ENCODE assay signal across 1 cellular context in the genomic region with DNA sequence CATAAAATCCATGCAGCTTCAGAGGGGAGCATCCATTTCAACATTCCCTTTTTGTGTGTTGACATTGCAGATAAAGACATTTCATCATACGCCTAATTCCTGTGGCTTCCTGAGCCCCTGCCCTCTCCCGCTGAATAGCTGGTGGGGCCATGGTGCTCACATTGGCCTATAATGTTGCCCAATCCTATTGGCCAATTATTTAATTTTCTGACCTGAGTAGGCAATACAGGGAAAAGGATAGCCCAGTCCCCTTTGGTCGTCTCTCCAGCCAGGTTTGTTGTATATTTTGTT.
A peak's percentile ranks its signal among the peaks of the same experiment; 100 is the strongest.
TF ChIP-seq lines count a peak whose summit lies in the region.

No MANE protein-coding gene starts in this region.

TF ChIP-seq in HepG2, 621 proteins besides CTCF, POLR2A, EP300 and RAD21 (continued from another document and continues in another):
- 0 out of 2 replicates have a peak, but pooled peaks have one; percentile 18 for TF ChIP-seq ELF3 (CRISPR knock-in tag; IDR thresholded peaks at IDR 0.05)
- TF ChIP-seq, protein P1, sequence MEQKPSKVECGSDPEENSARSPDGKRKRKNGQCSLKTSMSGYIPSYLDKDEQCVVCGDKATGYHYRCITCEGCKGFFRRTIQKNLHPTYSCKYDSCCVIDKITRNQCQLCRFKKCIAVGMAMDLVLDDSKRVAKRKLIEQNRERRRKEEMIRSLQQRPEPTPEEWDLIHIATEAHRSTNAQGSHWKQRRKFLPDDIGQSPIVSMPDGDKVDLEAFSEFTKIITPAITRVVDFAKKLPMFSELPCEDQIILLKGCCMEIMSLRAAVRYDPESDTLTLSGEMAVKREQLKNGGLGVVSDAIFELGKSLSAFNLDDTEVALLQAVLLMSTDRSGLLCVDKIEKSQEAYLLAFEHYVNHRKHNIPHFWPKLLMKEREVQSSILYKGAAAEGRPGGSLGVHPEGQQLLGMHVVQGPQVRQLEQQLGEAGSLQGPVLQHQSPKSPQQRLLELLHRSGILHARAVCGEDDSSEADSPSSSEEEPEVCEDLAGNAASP (CRISPR knock-in tag; IDR thresholded peaks at IDR 0.05; ENCODE audit: borderline replicate concordance): peak; percentile 94
- TF ChIP-seq ZEB1 (IDR thresholded peaks at IDR 0.05; ENCODE audit: insufficient replicate concordance, low read depth): peak; percentile 67
- TF ChIP-seq FOXP1 (IDR thresholded peaks at IDR 0.05): no peak
- TF ChIP-seq FOXP1 (CRISPR knock-in tag; IDR thresholded peaks at IDR 0.05): peak; percentile 68; the same call in 1 of the 2 replicates
- TF ChIP-seq HNF4A (CRISPR knock-in tag; IDR thresholded peaks at IDR 0.05): peak; percentile 79
- TF ChIP-seq CBFB (CRISPR knock-in tag; IDR thresholded peaks at IDR 0.05): peak; percentile 99
- peak; percentile 67; the same call in 1 of the 2 replicates for TF ChIP-seq THAP11 (CRISPR knock-in tag; IDR thresholded peaks at IDR 0.05)
- TF ChIP-seq YY1 (IDR thresholded peaks at IDR 0.05; ENCODE audit: insufficient read depth, insufficient replicate concordance, low read depth, low read length): no peak
- peak; percentile 79 for TF ChIP-seq RARA (CRISPR knock-in tag; IDR thresholded peaks at IDR 0.05)
- TF ChIP-seq CREB1 (IDR thresholded peaks at IDR 0.05): no peak
- peak; percentile 55 for TF ChIP-seq CREB1 (CRISPR knock-in tag; IDR thresholded peaks at IDR 0.05)
- TF ChIP-seq, protein P2, sequence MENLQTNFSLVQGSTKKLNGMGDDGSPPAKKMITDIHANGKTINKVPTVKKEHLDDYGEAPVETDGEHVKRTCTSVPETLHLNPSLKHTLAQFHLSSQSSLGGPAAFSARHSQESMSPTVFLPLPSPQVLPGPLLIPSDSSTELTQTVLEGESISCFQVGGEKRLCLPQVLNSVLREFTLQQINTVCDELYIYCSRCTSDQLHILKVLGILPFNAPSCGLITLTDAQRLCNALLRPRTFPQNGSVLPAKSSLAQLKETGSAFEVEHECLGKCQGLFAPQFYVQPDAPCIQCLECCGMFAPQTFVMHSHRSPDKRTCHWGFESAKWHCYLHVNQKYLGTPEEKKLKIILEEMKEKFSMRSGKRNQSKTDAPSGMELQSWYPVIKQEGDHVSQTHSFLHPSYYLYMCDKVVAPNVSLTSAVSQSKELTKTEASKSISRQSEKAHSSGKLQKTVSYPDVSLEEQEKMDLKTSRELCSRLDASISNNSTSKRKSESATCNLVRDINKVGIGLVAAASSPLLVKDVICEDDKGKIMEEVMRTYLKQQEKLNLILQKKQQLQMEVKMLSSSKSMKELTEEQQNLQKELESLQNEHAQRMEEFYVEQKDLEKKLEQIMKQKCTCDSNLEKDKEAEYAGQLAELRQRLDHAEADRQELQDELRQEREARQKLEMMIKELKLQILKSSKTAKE (CRISPR knock-in tag; IDR thresholded peaks at IDR 0.05; ENCODE audit: borderline replicate concordance): peak; percentile 47; the same call in 1 of the 2 replicates
- no peak for TF ChIP-seq TBP (CRISPR knock-in tag; IDR thresholded peaks at IDR 0.05)
- TF ChIP-seq, protein P3, sequence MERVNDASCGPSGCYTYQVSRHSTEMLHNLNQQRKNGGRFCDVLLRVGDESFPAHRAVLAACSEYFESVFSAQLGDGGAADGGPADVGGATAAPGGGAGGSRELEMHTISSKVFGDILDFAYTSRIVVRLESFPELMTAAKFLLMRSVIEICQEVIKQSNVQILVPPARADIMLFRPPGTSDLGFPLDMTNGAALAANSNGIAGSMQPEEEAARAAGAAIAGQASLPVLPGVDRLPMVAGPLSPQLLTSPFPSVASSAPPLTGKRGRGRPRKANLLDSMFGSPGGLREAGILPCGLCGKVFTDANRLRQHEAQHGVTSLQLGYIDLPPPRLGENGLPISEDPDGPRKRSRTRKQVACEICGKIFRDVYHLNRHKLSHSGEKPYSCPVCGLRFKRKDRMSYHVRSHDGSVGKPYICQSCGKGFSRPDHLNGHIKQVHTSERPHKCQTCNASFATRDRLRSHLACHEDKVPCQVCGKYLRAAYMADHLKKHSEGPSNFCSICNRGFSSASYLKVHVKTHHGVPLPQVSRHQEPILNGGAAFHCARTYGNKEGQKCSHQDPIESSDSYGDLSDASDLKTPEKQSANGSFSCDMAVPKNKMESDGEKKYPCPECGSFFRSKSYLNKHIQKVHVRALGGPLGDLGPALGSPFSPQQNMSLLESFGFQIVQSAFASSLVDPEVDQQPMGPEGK (CRISPR knock-in tag; IDR thresholded peaks at IDR 0.05): peak; percentile 94
- peak; percentile 97 for TF ChIP-seq NR2F6 (IDR thresholded peaks at IDR 0.05)
- TF ChIP-seq NR2F6 (CRISPR knock-in tag; IDR thresholded peaks at IDR 0.05): peak; percentile 93
- TF ChIP-seq, protein P4, sequence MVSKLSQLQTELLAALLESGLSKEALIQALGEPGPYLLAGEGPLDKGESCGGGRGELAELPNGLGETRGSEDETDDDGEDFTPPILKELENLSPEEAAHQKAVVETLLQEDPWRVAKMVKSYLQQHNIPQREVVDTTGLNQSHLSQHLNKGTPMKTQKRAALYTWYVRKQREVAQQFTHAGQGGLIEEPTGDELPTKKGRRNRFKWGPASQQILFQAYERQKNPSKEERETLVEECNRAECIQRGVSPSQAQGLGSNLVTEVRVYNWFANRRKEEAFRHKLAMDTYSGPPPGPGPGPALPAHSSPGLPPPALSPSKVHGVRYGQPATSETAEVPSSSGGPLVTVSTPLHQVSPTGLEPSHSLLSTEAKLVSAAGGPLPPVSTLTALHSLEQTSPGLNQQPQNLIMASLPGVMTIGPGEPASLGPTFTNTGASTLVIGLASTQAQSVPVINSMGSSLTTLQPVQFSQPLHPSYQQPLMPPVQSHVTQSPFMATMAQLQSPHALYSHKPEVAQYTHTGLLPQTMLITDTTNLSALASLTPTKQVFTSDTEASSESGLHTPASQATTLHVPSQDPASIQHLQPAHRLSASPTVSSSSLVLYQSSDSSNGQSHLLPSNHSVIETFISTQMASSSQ (IDR thresholded peaks at IDR 0.05; ENCODE audit: low read depth): no peak
- TF ChIP-seq, protein P4 (CRISPR knock-in tag; IDR thresholded peaks at IDR 0.05; ENCODE audit: borderline replicate concordance): peak; percentile 87
- TF ChIP-seq SIX1 (CRISPR knock-in tag; IDR thresholded peaks at IDR 0.05; ENCODE audit: borderline replicate concordance): peak; percentile 60; the same call in 1 of the 2 replicates
- TF ChIP-seq SIX4 (CRISPR knock-in tag; IDR thresholded peaks at IDR 0.05): peak; percentile 67; the same call in 1 of the 2 replicates
- no peak for TF ChIP-seq FOXC1 (CRISPR knock-in tag; IDR thresholded peaks at IDR 0.05; ENCODE audit: borderline replicate concordance)
- TF ChIP-seq, protein P5, sequence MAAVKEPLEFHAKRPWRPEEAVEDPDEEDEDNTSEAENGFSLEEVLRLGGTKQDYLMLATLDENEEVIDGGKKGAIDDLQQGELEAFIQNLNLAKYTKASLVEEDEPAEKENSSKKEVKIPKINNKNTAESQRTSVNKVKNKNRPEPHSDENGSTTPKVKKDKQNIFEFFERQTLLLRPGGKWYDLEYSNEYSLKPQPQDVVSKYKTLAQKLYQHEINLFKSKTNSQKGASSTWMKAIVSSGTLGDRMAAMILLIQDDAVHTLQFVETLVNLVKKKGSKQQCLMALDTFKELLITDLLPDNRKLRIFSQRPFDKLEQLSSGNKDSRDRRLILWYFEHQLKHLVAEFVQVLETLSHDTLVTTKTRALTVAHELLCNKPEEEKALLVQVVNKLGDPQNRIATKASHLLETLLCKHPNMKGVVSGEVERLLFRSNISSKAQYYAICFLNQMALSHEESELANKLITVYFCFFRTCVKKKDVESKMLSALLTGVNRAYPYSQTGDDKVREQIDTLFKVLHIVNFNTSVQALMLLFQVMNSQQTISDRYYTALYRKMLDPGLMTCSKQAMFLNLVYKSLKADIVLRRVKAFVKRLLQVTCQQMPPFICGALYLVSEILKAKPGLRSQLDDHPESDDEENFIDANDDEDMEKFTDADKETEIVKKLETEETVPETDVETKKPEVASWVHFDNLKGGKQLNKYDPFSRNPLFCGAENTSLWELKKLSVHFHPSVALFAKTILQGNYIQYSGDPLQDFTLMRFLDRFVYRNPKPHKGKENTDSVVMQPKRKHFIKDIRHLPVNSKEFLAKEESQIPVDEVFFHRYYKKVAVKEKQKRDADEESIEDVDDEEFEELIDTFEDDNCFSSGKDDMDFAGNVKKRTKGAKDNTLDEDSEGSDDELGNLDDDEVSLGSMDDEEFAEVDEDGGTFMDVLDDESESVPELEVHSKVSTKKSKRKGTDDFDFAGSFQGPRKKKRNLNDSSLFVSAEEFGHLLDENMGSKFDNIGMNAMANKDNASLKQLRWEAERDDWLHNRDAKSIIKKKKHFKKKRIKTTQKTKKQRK (IDR thresholded peaks at IDR 0.05; ENCODE audit: low read length): no peak
- peak; percentile 92 for TF ChIP-seq CEBPB (IDR thresholded peaks at IDR 0.05; ENCODE audit: borderline replicate concordance, low read depth, low read length)
- 0 out of 2 replicates have a peak, but pooled peaks have one; percentile 64 for TF ChIP-seq STAT5B (CRISPR knock-in tag; IDR thresholded peaks at IDR 0.05)
- 0 out of 2 replicates have a peak, but pooled peaks have one; percentile 47 for TF ChIP-seq ZNF614 (CRISPR knock-in tag; IDR thresholded peaks at IDR 0.05; ENCODE audit: borderline replicate concordance)
- TF ChIP-seq, protein P6, sequence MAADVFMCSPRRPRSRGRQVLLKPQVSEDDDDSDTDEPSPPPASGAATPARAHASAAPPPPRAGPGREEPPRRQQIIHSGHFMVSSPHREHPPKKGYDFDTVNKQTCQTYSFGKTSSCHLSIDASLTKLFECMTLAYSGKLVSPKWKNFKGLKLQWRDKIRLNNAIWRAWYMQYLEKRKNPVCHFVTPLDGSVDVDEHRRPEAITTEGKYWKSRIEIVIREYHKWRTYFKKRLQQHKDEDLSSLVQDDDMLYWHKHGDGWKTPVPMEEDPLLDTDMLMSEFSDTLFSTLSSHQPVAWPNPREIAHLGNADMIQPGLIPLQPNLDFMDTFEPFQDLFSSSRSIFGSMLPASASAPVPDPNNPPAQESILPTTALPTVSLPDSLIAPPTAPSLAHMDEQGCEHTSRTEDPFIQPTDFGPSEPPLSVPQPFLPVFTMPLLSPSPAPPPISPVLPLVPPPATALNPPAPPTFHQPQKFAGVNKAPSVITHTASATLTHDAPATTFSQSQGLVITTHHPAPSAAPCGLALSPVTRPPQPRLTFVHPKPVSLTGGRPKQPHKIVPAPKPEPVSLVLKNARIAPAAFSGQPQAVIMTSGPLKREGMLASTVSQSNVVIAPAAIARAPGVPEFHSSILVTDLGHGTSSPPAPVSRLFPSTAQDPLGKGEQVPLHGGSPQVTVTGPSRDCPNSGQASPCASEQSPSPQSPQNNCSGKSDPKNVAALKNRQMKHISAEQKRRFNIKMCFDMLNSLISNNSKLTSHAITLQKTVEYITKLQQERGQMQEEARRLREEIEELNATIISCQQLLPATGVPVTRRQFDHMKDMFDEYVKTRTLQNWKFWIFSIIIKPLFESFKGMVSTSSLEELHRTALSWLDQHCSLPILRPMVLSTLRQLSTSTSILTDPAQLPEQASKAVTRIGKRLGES (CRISPR knock-in tag; IDR thresholded peaks at IDR 0.05; ENCODE audit: borderline replicate concordance): no peak
- peak; percentile 90 for TF ChIP-seq FOSL2 (CRISPR knock-in tag; IDR thresholded peaks at IDR 0.05)
- TF ChIP-seq, protein P7, sequence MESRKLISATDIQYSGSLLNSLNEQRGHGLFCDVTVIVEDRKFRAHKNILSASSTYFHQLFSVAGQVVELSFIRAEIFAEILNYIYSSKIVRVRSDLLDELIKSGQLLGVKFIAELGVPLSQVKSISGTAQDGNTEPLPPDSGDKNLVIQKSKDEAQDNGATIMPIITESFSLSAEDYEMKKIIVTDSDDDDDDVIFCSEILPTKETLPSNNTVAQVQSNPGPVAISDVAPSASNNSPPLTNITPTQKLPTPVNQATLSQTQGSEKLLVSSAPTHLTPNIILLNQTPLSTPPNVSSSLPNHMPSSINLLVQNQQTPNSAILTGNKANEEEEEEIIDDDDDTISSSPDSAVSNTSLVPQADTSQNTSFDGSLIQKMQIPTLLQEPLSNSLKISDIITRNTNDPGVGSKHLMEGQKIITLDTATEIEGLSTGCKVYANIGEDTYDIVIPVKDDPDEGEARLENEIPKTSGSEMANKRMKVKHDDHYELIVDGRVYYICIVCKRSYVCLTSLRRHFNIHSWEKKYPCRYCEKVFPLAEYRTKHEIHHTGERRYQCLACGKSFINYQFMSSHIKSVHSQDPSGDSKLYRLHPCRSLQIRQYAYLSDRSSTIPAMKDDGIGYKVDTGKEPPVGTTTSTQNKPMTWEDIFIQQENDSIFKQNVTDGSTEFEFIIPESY (CRISPR knock-in tag; IDR thresholded peaks at IDR 0.05): peak; percentile 47; the same call in 1 of the 2 replicates
- TF ChIP-seq SP4 (CRISPR knock-in tag; IDR thresholded peaks at IDR 0.05): 0 out of 2 replicates have a peak, but pooled peaks have one; percentile 35
- TF ChIP-seq HMG20B (CRISPR knock-in tag; conservative IDR thresholded peaks at IDR 0.05): peak; percentile 99
- 0 out of 2 replicates have a peak, but pooled peaks have one; percentile 31 for TF ChIP-seq ZNF543 (CRISPR knock-in tag; IDR thresholded peaks at IDR 0.05)
- peak; percentile 94 for TF ChIP-seq TCF7 (IDR thresholded peaks at IDR 0.05; ENCODE audit: low read depth)
- TF ChIP-seq BCL6 (CRISPR knock-in tag; IDR thresholded peaks at IDR 0.05): peak; percentile 79
- TF ChIP-seq TRIM24 (CRISPR knock-in tag; IDR thresholded peaks at IDR 0.05): peak; percentile 90; the same call in 1 of the 2 replicates
- peak; percentile 83 for TF ChIP-seq TCF7L2 (IDR thresholded peaks at IDR 0.05; ENCODE audit: low read depth, low read length)
- no peak for TF ChIP-seq NCOR1 (IDR thresholded peaks at IDR 0.05; ENCODE audit: borderline replicate concordance, low read length)
- no peak for TF ChIP-seq ZKSCAN5 (CRISPR knock-in tag; IDR thresholded peaks at IDR 0.05)
- peak; percentile 84; the same call in 1 of the 2 replicates for TF ChIP-seq RXRA (CRISPR knock-in tag; IDR thresholded peaks at IDR 0.05)
- peak; percentile 67; the same call in 1 of the 2 replicates for TF ChIP-seq RXRB (CRISPR knock-in tag; IDR thresholded peaks at IDR 0.05; ENCODE audit: borderline replicate concordance)
- TF ChIP-seq, protein P8, sequence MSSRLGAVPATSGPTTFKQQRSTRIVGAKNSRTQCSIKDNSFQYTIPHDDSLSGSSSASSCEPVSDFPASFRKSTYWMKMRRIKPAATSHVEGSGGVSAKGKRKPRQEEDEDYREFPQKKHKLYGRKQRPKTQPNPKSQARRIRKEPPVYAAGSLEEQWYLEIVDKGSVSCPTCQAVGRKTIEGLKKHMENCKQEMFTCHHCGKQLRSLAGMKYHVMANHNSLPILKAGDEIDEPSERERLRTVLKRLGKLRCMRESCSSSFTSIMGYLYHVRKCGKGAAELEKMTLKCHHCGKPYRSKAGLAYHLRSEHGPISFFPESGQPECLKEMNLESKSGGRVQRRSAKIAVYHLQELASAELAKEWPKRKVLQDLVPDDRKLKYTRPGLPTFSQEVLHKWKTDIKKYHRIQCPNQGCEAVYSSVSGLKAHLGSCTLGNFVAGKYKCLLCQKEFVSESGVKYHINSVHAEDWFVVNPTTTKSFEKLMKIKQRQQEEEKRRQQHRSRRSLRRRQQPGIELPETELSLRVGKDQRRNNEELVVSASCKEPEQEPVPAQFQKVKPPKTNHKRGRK (CRISPR knock-in tag; IDR thresholded peaks at IDR 0.05): no peak
- no peak for TF ChIP-seq ZNF747 (CRISPR knock-in tag; IDR thresholded peaks at IDR 0.05; ENCODE audit: borderline replicate concordance)
